ENCODE assay signal across 23 cellular contexts in the genomic region with DNA sequence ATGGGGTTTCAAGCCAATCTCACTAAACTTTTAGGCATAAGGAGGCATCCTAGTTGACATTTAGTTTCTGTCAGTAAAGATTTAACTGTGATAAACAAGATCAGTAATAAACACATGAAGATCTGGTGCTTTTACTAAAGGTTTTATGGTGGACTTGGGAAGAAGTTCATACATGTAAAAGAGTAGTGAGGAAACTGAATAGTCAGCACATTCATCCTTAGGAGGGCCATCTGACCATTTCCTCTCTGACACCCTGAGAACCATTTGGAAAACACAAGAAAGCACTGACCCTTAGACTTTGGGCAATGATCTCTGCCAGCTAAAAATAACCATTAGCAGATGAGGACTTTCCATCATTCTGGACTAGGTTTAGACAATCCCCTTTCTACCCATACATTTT.
"Had no signal": no experiment of that assay in that cellular context is flagged by ENCODE, and none has a peak within 500 bp of the region (broad histone marks: within the 10 kb centered on the region; RNA-seq: fewer than 3 reads in every experiment).

No MANE protein-coding gene starts in this region.

- H3K27me3 ChIP-seq: dorsolateral prefrontal cortex, esophagus muscularis mucosa, gastrocnemius medialis, heart right ventricle, left lung had no signal

- ATAC-seq: gastrocnemius medialis, heart right ventricle, left cardiac atrium, left lung, left ventricle myocardium superior, lower lobe of right lung, mucosa of descending colon had no signal

- H3K4me1 ChIP-seq: gastrocnemius medialis, left lung, lower lobe of right lung had no signal

- H3K36me3 ChIP-seq: esophagus muscularis mucosa, gastrocnemius medialis, heart right ventricle, left lung, lower lobe of right lung had no signal

- H3K9me3 ChIP-seq: esophagus muscularis mucosa, gastrocnemius medialis, heart right ventricle, lower lobe of right lung had no signal

- FAIRE-seq: colon, endothelial cell of umbilical vein, keratinocyte had no signal

- H3K27ac ChIP-seq: coronary artery, esophagus muscularis mucosa, gastrocnemius medialis, heart right ventricle, left lung, lower lobe of right lung had no signal

- DNase-seq: dermis blood vessel endothelial cell; dorsolateral prefrontal cortex; effector CD4-positive, alpha-beta T cell; effector memory CD4-positive, alpha-beta T cell; foreskin fibroblast; foreskin melanocyte; gastrocnemius medialis; glutamatergic neuron; head of caudate nucleus; heart right ventricle; hippocampal formation; left cardiac atrium; left lung; left ventricle myocardium superior; lower lobe of right lung; mesenchymal stem cell; mucosa of descending colon; naive B cell had no signal

- H3K4me3 ChIP-seq: coronary artery, dorsolateral prefrontal cortex, esophagus muscularis mucosa, gastrocnemius medialis, heart right ventricle, left lung, lower lobe of right lung, mucosa of descending colon had no signal
